ENCODE assay signal across 27 cellular contexts in genomic region chr10:24390746-24391145, GRCh38.
"Had no signal": no experiment of that assay in that cellular context is flagged by ENCODE, and none has a peak within 500 bp of the region (broad histone marks: within the 10 kb centered on the region; RNA-seq: fewer than 3 reads in every experiment).

No MANE protein-coding gene starts in this region.

- H3K27ac Mint-ChIP-seq: activated CD8-positive, alpha-beta memory T cell treated with anti-CD3 and anti-CD28 coated beads, Interleukin-2, amount 10 ng/mL, durations not matched to agents 7 days and 5 days; activated CD8-positive, alpha-beta T cell treated with anti-CD3 and anti-CD28 coated beads for 36 hours; activated naive CD4-positive, alpha-beta T cell treated with anti-CD3 and anti-CD28 coated beads, Interleukin-2, amount 50 U/mL, for 24 hours; dendritic cell treated with granulocyte-macrophage colony-stimulating factor and Interleukin-4, amounts not matched to agents 40 ng/mL and 50 ng/mL, for 4 days; memory B cell; nephron progenitor cell; stimulated activated naive B cell treated with anti-CD40 and anti-IgM and Interleukin-4, amounts not matched to agents 10 μg/mL and 1 μg/mL and 100 μg/mL, for 72 hours; T-helper 17 cell had no signal

- H3K36me3 Mint-ChIP-seq: activated CD8-positive, alpha-beta memory T cell treated with anti-CD3 and anti-CD28 coated beads, Interleukin-2, amount 10 ng/mL, durations not matched to agents 7 days and 5 days; activated naive CD4-positive, alpha-beta T cell treated with anti-CD3 and anti-CD28 coated beads, Interleukin-2, amount 50 U/mL, for 24 hours; memory B cell; stimulated activated naive B cell treated with anti-CD40 and anti-IgM and Interleukin-4, amounts not matched to agents 10 μg/mL and 1 μg/mL and 100 μg/mL, for 72 hours had no signal

- ATAC-seq: activated CD8-positive, alpha-beta memory T cell treated with anti-CD3 and anti-CD28 coated beads, Interleukin-2, amount 10 ng/mL, durations not matched to agents 7 days and 5 days; activated CD8-positive, alpha-beta T cell treated with anti-CD3 and anti-CD28 coated beads for 36 hours; left cardiac atrium; mucosa of descending colon; right lobe of liver; stimulated activated naive B cell treated with anti-CD40 and anti-IgM and Interleukin-4, amounts not matched to agents 10 μg/mL and 1 μg/mL and 100 μg/mL, for 72 hours; T-helper 17 cell had no signal

- H3K9me3 Mint-ChIP-seq: activated CD8-positive, alpha-beta T cell treated with anti-CD3 and anti-CD28 coated beads for 36 hours; activated naive CD4-positive, alpha-beta T cell treated with anti-CD3 and anti-CD28 coated beads, Interleukin-2, amount 50 U/mL, for 24 hours; dendritic cell treated with granulocyte-macrophage colony-stimulating factor and Interleukin-4, amounts not matched to agents 40 ng/mL and 50 ng/mL, for 4 days; memory B cell; stimulated activated naive B cell treated with anti-CD40 and anti-IgM and Interleukin-4, amounts not matched to agents 10 μg/mL and 1 μg/mL and 100 μg/mL, for 72 hours had no signal

- H3K27me3 Mint-ChIP-seq: activated naive CD4-positive, alpha-beta T cell treated with anti-CD3 and anti-CD28 coated beads, Interleukin-2, amount 50 U/mL, for 24 hours; dendritic cell treated with granulocyte-macrophage colony-stimulating factor and Interleukin-4, amounts not matched to agents 40 ng/mL and 50 ng/mL, for 4 days; stimulated activated naive B cell treated with anti-CD40 and anti-IgM and Interleukin-4, amounts not matched to agents 10 μg/mL and 1 μg/mL and 100 μg/mL, for 72 hours; type B pancreatic cell had no signal

- H3K4me3 Mint-ChIP-seq: activated CD8-positive, alpha-beta memory T cell treated with anti-CD3 and anti-CD28 coated beads, Interleukin-2, amount 10 ng/mL, durations not matched to agents 7 days and 5 days; activated CD8-positive, alpha-beta T cell treated with anti-CD3 and anti-CD28 coated beads for 36 hours; activated naive CD4-positive, alpha-beta T cell treated with anti-CD3 and anti-CD28 coated beads, Interleukin-2, amount 50 U/mL, for 24 hours; dendritic cell treated with granulocyte-macrophage colony-stimulating factor and Interleukin-4, amounts not matched to agents 40 ng/mL and 50 ng/mL, for 4 days; memory B cell; nephron progenitor cell; stimulated activated naive B cell treated with anti-CD40 and anti-IgM and Interleukin-4, amounts not matched to agents 10 μg/mL and 1 μg/mL and 100 μg/mL, for 72 hours; T-helper 17 cell had no signal

- H3K4me3 ChIP-seq: ascending aorta, cardiac muscle cell, mucosa of descending colon, right lobe of liver, testis, vagina had no signal

- DNase-seq: activated CD4-positive, alpha-beta T cell treated with anti-CD3 and anti-CD28 coated beads for 48 hours; activated CD8-positive, alpha-beta memory T cell treated with anti-CD3 and anti-CD28 coated beads, Interleukin-2, amount 10 ng/mL, durations not matched to agents 7 days and 5 days; activated CD8-positive, alpha-beta T cell treated with anti-CD3 and anti-CD28 coated beads for 36 hours; activated gamma-delta T cell treated with Interleukin-2 at 50 U/mL for 16 hours; effector CD4-positive, alpha-beta T cell; erythroblast; foreskin melanocyte; glutamatergic neuron; islet precursor cell; left cardiac atrium; mucosa of descending colon; nephron progenitor cell; right lobe of liver; small intestine; stimulated activated CD4-positive, alpha-beta T cell treated with anti-CD3 and anti-CD28 coated beads, Interleukin-2, amount 100 ng/mL, for 48 hours; stimulated activated CD8-positive, alpha-beta memory T cell treated with anti-CD3 and anti-CD28 coated beads, Interleukin-4, amount 100 ng/mL, for 48 hours; stimulated activated naive B cell treated with anti-CD40 and anti-IgM and Interleukin-4, amounts not matched to agents 10 μg/mL and 1 μg/mL and 100 μg/mL, for 72 hours; SW 1271; T-helper 17 cell; testis had no signal

- H3K4me1 Mint-ChIP-seq: activated CD8-positive, alpha-beta memory T cell treated with anti-CD3 and anti-CD28 coated beads, Interleukin-2, amount 10 ng/mL, durations not matched to agents 7 days and 5 days; activated naive CD4-positive, alpha-beta T cell treated with anti-CD3 and anti-CD28 coated beads, Interleukin-2, amount 50 U/mL, for 24 hours; memory B cell; stimulated activated naive B cell treated with anti-CD40 and anti-IgM and Interleukin-4, amounts not matched to agents 10 μg/mL and 1 μg/mL and 100 μg/mL, for 72 hours; T-helper 17 cell had no signal
